9 cellular contexts compared by ENCODE assay signal in genomic region chr2:237858294-237859081, GRCh38. TPM values are rescaled to one million over a fixed set of nuclear protein-coding genes. Genes with fewer than 3 reads are reported as not detected.
A peak's percentile ranks its signal among the peaks of the same experiment; 100 is the strongest.
DNase-seq lines count a peak whose midpoint lies in the region; ATAC-seq and TF ChIP-seq lines count a peak whose summit lies in the region.
"Had no signal": no experiment of that assay in that cellular context is flagged by ENCODE, and none has a peak within 500 bp of the region (broad histone marks: within the 10 kb centered on the region; RNA-seq: fewer than 3 reads in every experiment).

No MANE protein-coding gene starts in this region.

- no peak overlapping the region for H4K5ac ChIP-seq in mesendoderm (ENCODE audit: low read length)

- H3K9me3 Mint-ChIP-seq in stimulated activated naive B cell treated with anti-CD40 and anti-IgM and Interleukin-4, amounts not matched to agents 10 μg/mL and 1 μg/mL and 100 μg/mL, for 72 hours, result no peaks in the 10 kb centered on the region
- H3K9me3 Mint-ChIP-seq: IgD-negative memory B cell had no signal

- H3K27ac Mint-ChIP-seq in stimulated activated naive B cell treated with anti-CD40 and anti-IgM and Interleukin-4, amounts not matched to agents 10 μg/mL and 1 μg/mL and 100 μg/mL, for 72 hours, result no peak overlapping the region

- H2BK15ac ChIP-seq in mesendoderm (replicated peaks; ENCODE audit: low read depth), result no peak overlapping the region

- H3K56ac ChIP-seq in mesendoderm (ENCODE audit: low read length), result no peak overlapping the region

- peak; percentile 62 for DNase-seq in NCI-H2227 (lab: John Stamatoyannopoulos, UW; ENCODE audit: unreplicated experiment)
- DNase-seq in activated CD4-positive, alpha-beta T cell treated with anti-CD3 and anti-CD28 coated beads, Interleukin-2, amount 50 U/mL, for 48 hours, result peak; percentile 39 to 60
- peak; percentile 90 for DNase-seq in epidermal melanocyte (ENCODE audit: insufficient read length, low spot score)
- peak; percentile 86 for DNase-seq in mesendoderm
- peak; percentile 22 for DNase-seq in stimulated activated naive B cell treated with anti-CD40 and anti-IgM and Interleukin-4, amounts not matched to agents 10 μg/mL and 1 μg/mL and 100 μg/mL, for 72 hours
- DNase-seq in effector CD4-positive, alpha-beta T cell, result no peak

- H2AK5ac ChIP-seq in mesendoderm (ENCODE audit: low read length), result no peak overlapping the region

- H3K27me3 ChIP-seq in mesendoderm (ENCODE audit: insufficient read depth, low read length, poor library complexity), result peaks cover 9% of the 10 kb centered on the region

- no peak overlapping the region for H3K4me3 ChIP-seq in mesendoderm (ENCODE audit: low read length)

- H3K36me3 ChIP-seq in mesendoderm (ENCODE audit: control insufficient read depth, insufficient read depth, low read length), result no peaks in the 10 kb centered on the region

- no peak overlapping the region for H2BK120ac ChIP-seq in mesendoderm (ENCODE audit: low read depth, low read length)

- H2BK5ac ChIP-seq in mesendoderm (ENCODE audit: low read length), result no peak overlapping the region

- peak overlapping the region; percentile 55 to 71 for H3K4me3 Mint-ChIP-seq in stimulated activated naive B cell treated with anti-CD40 and anti-IgM and Interleukin-4, amounts not matched to agents 10 μg/mL and 1 μg/mL and 100 μg/mL, for 72 hours

- peak; percentile 89 for TF ChIP-seq CTCF in C4-2B (conservative IDR thresholded peaks at IDR 0.05)

- no peak overlapping the region for H3K4ac ChIP-seq in mesendoderm (ENCODE audit: low read depth, low read length)

- H3K27me3 Mint-ChIP-seq in stimulated activated naive B cell treated with anti-CD40 and anti-IgM and Interleukin-4, amounts not matched to agents 10 μg/mL and 1 μg/mL and 100 μg/mL, for 72 hours, result peaks cover 33 to 58% of the 10 kb centered on the region in 2 donors

- H4K8ac ChIP-seq in mesendoderm (ENCODE audit: low read depth, low read length), result no peak overlapping the region

- no peak overlapping the region for H3K18ac ChIP-seq in mesendoderm (ENCODE audit: low read length)

- no peaks in the 10 kb centered on the region for H3K79me2 ChIP-seq in mesendoderm (ENCODE audit: control insufficient read depth, insufficient read depth, low read length)

- H3K9ac ChIP-seq in mesendoderm (ENCODE audit: low read length), result no peak overlapping the region

- no peaks in the 10 kb centered on the region for H3K36me3 Mint-ChIP-seq in stimulated activated naive B cell treated with anti-CD40 and anti-IgM and Interleukin-4, amounts not matched to agents 10 μg/mL and 1 μg/mL and 100 μg/mL, for 72 hours
- H3K36me3 Mint-ChIP-seq: IgD-negative memory B cell had no signal

- no peaks in the 10 kb centered on the region for H3K4me1 ChIP-seq in mesendoderm (ENCODE audit: control insufficient read depth, low read depth, low read length)

- no CpG with 5 or more reads among the region's 14 CpGs for WGBS in mesendoderm (ENCODE audit: extremely low coverage, insufficient coverage, low lambda C conversion rate)

- H3K27ac ChIP-seq in C4-2B (peak overlapping the region; percentile 97), mesendoderm (ENCODE audit: low read depth, low read length) (no peak overlapping the region)

- no peak overlapping the region for H3K4me2 ChIP-seq in mesendoderm (ENCODE audit: low read length)

- no peaks in the 10 kb centered on the region for H3K79me1 ChIP-seq in mesendoderm (ENCODE audit: low read length)

- H3K4me1 Mint-ChIP-seq in stimulated activated naive B cell treated with anti-CD40 and anti-IgM and Interleukin-4, amounts not matched to agents 10 μg/mL and 1 μg/mL and 100 μg/mL, for 72 hours, result peaks cover 5 to 19% of the 10 kb centered on the region in 2 donors

- no peak overlapping the region for H3K23ac ChIP-seq in mesendoderm (ENCODE audit: low read length)

- ATAC-seq in GM21619 (IDR thresholded peaks at IDR 0.05; ENCODE audit: unreplicated experiment), result peak; percentile 55
- peak; percentile 92 to 93 for ATAC-seq in stimulated activated naive B cell treated with anti-CD40 and anti-IgM and Interleukin-4, amounts not matched to agents 10 μg/mL and 1 μg/mL and 100 μg/mL, for 72 hours (replicated peaks)

RNA-seq across cellular contexts. Expression of gene RAMP1, which starts 0.9 kb away (rescaled TPM):
- polyA plus RNA-seq in mesendoderm (2013, experiment 1 of 2), result 1.1 TPM
- 0.56 TPM for polyA plus RNA-seq in mesendoderm (2013, experiment 2 of 2)
- polyA plus RNA-seq: IgD-negative memory B cell had no signal

RNA-seq across cellular contexts. Expression of gene RBM44, which starts 59.9 kb away (rescaled TPM):
- 0.11 TPM for polyA plus RNA-seq in mesendoderm (2013, experiment 1 of 2)
- 0.11 TPM for polyA plus RNA-seq in mesendoderm (2013, experiment 2 of 2)
